8 cellular contexts compared by ENCODE assay signal in genomic region chr18:45212186-45213039, GRCh38.
DNase-seq lines count a peak whose midpoint lies in the region; ATAC-seq and TF ChIP-seq lines count a peak whose summit lies in the region.

No MANE protein-coding gene starts in this region.

- no peaks in the 10 kb centered on the region for H3K9me3 ChIP-seq in A673 (ENCODE audit: low read depth, low read length, poor library complexity, severe bottlenecking)

- H3K27me3 ChIP-seq in A673 (replicated peaks; ENCODE audit: insufficient read depth, low read depth, low read length, poor library complexity) = no peaks in the 10 kb centered on the region

- POLR2A ChIA-PET in A673 (lab: Charles Lee; ENCODE audit: low non-redundant PET) = no interaction called here

- no peaks in the 10 kb centered on the region for H3K36me3 ChIP-seq in A673 (ENCODE audit: insufficient read depth, low read length, poor library complexity, severe bottlenecking)

- no peak overlapping the region for H3K4me3 ChIP-seq in A673 (ENCODE audit: low read depth, low read length, poor library complexity, severe bottlenecking)

- H3K4me1 ChIP-seq in A673 (ENCODE audit: insufficient read depth, low read length, poor library complexity, severe bottlenecking) = no peaks in the 10 kb centered on the region

- CTCF ChIA-PET in A673 (lab: Charles Lee) = interaction anchor here (0.6 to 1.5 kb wide), 5 partner anchors 8 to 534 kb away, joined by 3 to 5 read pairs (median 3); no protein-coding TSS in a partner anchor

- DNase-seq in A673 (ENCODE audit: low spot score) = peak; percentile 87
- peak; percentile 53 to 77 for DNase-seq in NCI-H1930 (lab: John Stamatoyannopoulos, UW)
- peak; percentile 58 for DNase-seq in T-helper 9 cell
- peak; percentile 75 for DNase-seq in astrocyte of the hippocampus (ENCODE audit: low read depth, low spot score)
- peak; percentile 76 for DNase-seq in iPS DF 4.7 (ENCODE audit: extremely low read depth, low spot score)
- DNase-seq in stimulated activated CD4-positive, alpha-beta T cell treated with anti-CD3 and anti-CD28 coated beads, Interleukin-12 subunit alpha, Interleukin-12 subunit beta, amount 100 ng/mL, for 24 hours (ENCODE audit: low read depth in 2 of 2) = peak; percentile 27 to 69

- TF ChIP-seq CTCF in A673 (conservative IDR thresholded peaks at IDR 0.05; ENCODE audit: low read depth, low read length) = peak; percentile 99

- no peak overlapping the region for H3K27ac ChIP-seq in A673 (ENCODE audit: low read depth, low read length, poor library complexity, severe bottlenecking)

- BruUV-seq in A673 (replicated peaks; lab: Mats Ljungman, UMichigan) = no TSS peak

- intact Hi-C loops in A673 (cut with micrococcal nuclease; ENCODE audit: unreplicated experiment) = loop anchor here (2.0 to 10.0 kb wide), 5 partner anchors 308 to 1590 kb away; no protein-coding TSS in a partner anchor

- ATAC-seq in GM18858 (IDR thresholded peaks at IDR 0.05; ENCODE audit: unreplicated experiment) = peak; percentile 97
- ATAC-seq in HG03039 (IDR thresholded peaks at IDR 0.05; ENCODE audit: unreplicated experiment) = peak; percentile 98
